9 cellular contexts compared by ENCODE assay signal in the genomic region with DNA sequence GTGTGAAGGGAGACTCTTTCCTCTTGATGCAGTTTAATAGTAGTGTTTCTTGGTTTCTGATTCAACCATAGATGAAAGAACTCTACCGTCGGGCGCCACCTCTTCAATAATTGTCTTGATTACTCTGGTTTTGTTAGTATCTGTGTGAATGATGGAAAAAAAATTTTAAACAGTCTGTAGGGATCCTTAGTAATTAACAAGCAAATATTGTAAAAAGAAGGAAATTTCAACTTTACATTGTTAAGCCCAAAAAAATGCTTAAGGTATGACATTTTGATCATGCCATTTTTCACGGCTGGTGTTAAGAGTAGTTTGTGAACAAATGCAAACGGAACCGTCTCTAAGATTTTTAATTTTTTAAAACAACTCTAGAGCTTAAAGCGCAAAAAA. TPM values are rescaled to one million over a fixed set of nuclear protein-coding genes. Genes with fewer than 3 reads are reported as not detected.
DNase-seq lines count a peak whose midpoint lies in the region; ATAC-seq and TF ChIP-seq lines count a peak whose summit lies in the region.
"Had no signal": no experiment of that assay in that cellular context is flagged by ENCODE, and none has a peak within 500 bp of the region (broad histone marks: within the 10 kb centered on the region; RNA-seq: fewer than 3 reads in every experiment).

No MANE protein-coding gene starts in this region.

- H3K9ac ChIP-seq in smooth muscle cell (ENCODE audit: low read depth), result peak overlapping the region; percentile 59

- H3K27me3 ChIP-seq in hepatocyte (no peaks in the 10 kb centered on the region), smooth muscle cell (ENCODE audit: low read depth) (peaks cover 7% of the 10 kb centered on the region)

- H3K9me2 ChIP-seq in hepatocyte (replicated peaks; ENCODE audit: insufficient read depth), result no peaks in the 10 kb centered on the region

- intact Hi-C loops in activated B cell treated with CpG ODN at 0.5 μM for 24 hours (cut with micrococcal nuclease), result loop anchor here (1.0 to 10.0 kb wide), 4 partner anchors 256 to 871 kb away; partner anchors contain the start of gene TOP2A

- WGBS in hepatocyte (ENCODE audit: low lambda C conversion rate, missing lambda C conversion rate), result 17% methylated on average over 7 of the region's 7 CpGs
- WGBS in smooth muscle cell (ENCODE audit: low lambda C conversion rate), result 25% methylated on average over 7 of the region's 7 CpGs

- peaks cover 33% of the 10 kb centered on the region for H3K36me3 Mint-ChIP-seq in activated B cell treated with CpG ODN at 0.5 μM for 24 hours (ENCODE audit: low read depth)

- peaks cover 8% of the 10 kb centered on the region for H3K9me3 Mint-ChIP-seq in activated B cell treated with CpG ODN at 0.5 μM for 24 hours

- peaks cover 0 to 27% of the 10 kb centered on the region in 2 experiments; a peak in 1 of 3 replicates for H3K36me3 ChIP-seq in HEK293 (ENCODE audit: control insufficient read depth in 2 of 2, insufficient read depth in 1 of 2, low read length in 2 of 2)
- peaks cover 8% of the 10 kb centered on the region for H3K36me3 ChIP-seq in hepatocyte (replicated peaks; ENCODE audit: insufficient read depth, low read depth)
- H3K36me3 ChIP-seq in smooth muscle cell (ENCODE audit: low read depth), result no peaks in the 10 kb centered on the region

- peak overlapping the region; percentile 79 for H3K27ac ChIP-seq in HEK293 (ENCODE audit: extremely low read depth, low read depth, low read length)
- H3K27ac ChIP-seq in hepatocyte, result peak overlapping the region; percentile 94
- H3K27ac ChIP-seq in smooth muscle cell (ENCODE audit: low read depth), result peak overlapping the region; percentile 73

- peaks cover 18% of the 10 kb centered on the region for H3K27me3 Mint-ChIP-seq in activated B cell treated with CpG ODN at 0.5 μM for 24 hours

- DNase-seq in activated B cell treated with CpG ODN at 0.5 μM for 24 hours (no peak), hepatocyte (ENCODE audit: low spot score) (no peak), smooth muscle cell (lab: John Stamatoyannopoulos, UW; ENCODE audit: unreplicated experiment) (no peak), NCI-H2029 treated with DMSO at 0.1 percent for 48 hours (lab: John Stamatoyannopoulos, UW) (no peak)

- H3K9me3 ChIP-seq in HEK293 (ENCODE audit: control insufficient read depth, insufficient read depth, low read depth, low read length) (no peaks in the 10 kb centered on the region), hepatocyte (ENCODE audit: low read depth) (no peaks in the 10 kb centered on the region), smooth muscle cell (replicated peaks; ENCODE audit: low read depth) (no peaks in the 10 kb centered on the region)

- H3K4me3 Mint-ChIP-seq in activated B cell treated with CpG ODN at 0.5 μM for 24 hours, result peak overlapping the region; percentile 87

- POLR2A ChIA-PET in HEK293 (lab: Yijun Ruan, JAX) (interaction anchor here (0.6 to 2.1 kb wide), 10 partner anchors 9 to 1112 kb away, joined by 3 to 14 read pairs (median 4); partner anchors contain the start of genes KRT17 and ODAD4), activated B cell treated with CpG ODN at 0.5 μM for 24 hours (lab: Charles Lee) (interaction anchor here (0.6 to 3.5 kb wide), 16 partner anchors 12 to 871 kb away, joined by 3 to 25 read pairs (median 4); partner anchors contain the start of genes EIF1 and SMARCE1)

- no peak for TF ChIP-seq CTCF in HEK293 (tag by site-specific recombination; IDR thresholded peaks at IDR 0.05)
- no peak for TF ChIP-seq CTCF in activated B cell treated with CpG ODN at 0.5 μM for 24 hours (IDR thresholded peaks at IDR 0.05)
- no peak for TF ChIP-seq CTCF in hepatocyte (IDR thresholded peaks at IDR 0.05; ENCODE audit: poor library complexity)
- TF ChIP-seq CTCF in smooth muscle cell (IDR thresholded peaks at IDR 0.05; ENCODE audit: borderline replicate concordance, insufficient read depth, poor library complexity, severe bottlenecking), result no peak

- ATAC-seq in activated B cell treated with CpG ODN at 0.5 μM for 24 hours (ENCODE audit: low read depth), result no peak
- no peak for ATAC-seq in GM18517 (IDR thresholded peaks at IDR 0.05; ENCODE audit: unreplicated experiment)
- ATAC-seq in HG02981 (IDR thresholded peaks at IDR 0.05; ENCODE audit: unreplicated experiment), result no peak
- ATAC-seq in GM19328 (IDR thresholded peaks at IDR 0.05; ENCODE audit: unreplicated experiment), result no peak

- peaks cover 2% of the 10 kb centered on the region; the same call in 1 of the 2 replicates for H3K4me1 ChIP-seq in HEK293 (ENCODE audit: control insufficient read depth, insufficient read depth, low read length)
- H3K4me1 ChIP-seq in hepatocyte (ENCODE audit: insufficient read depth), result peaks cover 17% of the 10 kb centered on the region
- peaks cover 13% of the 10 kb centered on the region for H3K4me1 ChIP-seq in smooth muscle cell (ENCODE audit: low read depth)

- peak overlapping the region; percentile 57 for H2AFZ ChIP-seq in hepatocyte
- peak overlapping the region; percentile 0 for H2AFZ ChIP-seq in smooth muscle cell (ENCODE audit: low read depth)

- peaks cover 31% of the 10 kb centered on the region for H3K79me2 ChIP-seq in hepatocyte
- no peaks in the 10 kb centered on the region for H3K79me2 ChIP-seq in smooth muscle cell (ENCODE audit: low read depth)

- H4K20me1 ChIP-seq in hepatocyte (ENCODE audit: insufficient read depth, poor library complexity, severe bottlenecking) (no peaks in the 10 kb centered on the region), smooth muscle cell (ENCODE audit: low read depth) (no peaks in the 10 kb centered on the region)

- peaks cover 10% of the 10 kb centered on the region for H3K4me1 Mint-ChIP-seq in activated B cell treated with CpG ODN at 0.5 μM for 24 hours

- peaks cover 8% of the 10 kb centered on the region for H3F3A ChIP-seq in smooth muscle cell (ENCODE audit: low read depth)

- H3K4me2 ChIP-seq in hepatocyte, result peak overlapping the region; percentile 80
- peak overlapping the region; percentile 96 for H3K4me2 ChIP-seq in smooth muscle cell

- peak overlapping the region; percentile 79 for H3K4me3 ChIP-seq in HEK293 (ENCODE audit: low read depth, low read length)
- H3K4me3 ChIP-seq in hepatocyte, result peak overlapping the region; percentile 71
- peak overlapping the region; percentile 70 for H3K4me3 ChIP-seq in smooth muscle cell

- peak overlapping the region; percentile 83 for H3K27ac Mint-ChIP-seq in activated B cell treated with CpG ODN at 0.5 μM for 24 hours

- CTCF ChIA-PET in HEK293 (lab: Yijun Ruan, JAX), result interaction anchor here (0.6 to 1.8 kb wide), 7 partner anchors 15 to 845 kb away, joined by 3 to 12 read pairs (median 6); no protein-coding TSS in a partner anchor
- CTCF ChIA-PET in activated B cell treated with CpG ODN at 0.5 μM for 24 hours (lab: Charles Lee), result interaction anchor here (0.9 to 1.5 kb wide), 6 partner anchors 14 to 850 kb away, joined by 3 to 5 read pairs (median 4); no protein-coding TSS in a partner anchor

TF ChIP-seq in HEK293, 187 proteins besides CTCF, POLR2A, EP300 and RAD21 (continues in another document):
- TF ChIP-seq ZNF558 (tag by site-specific recombination; IDR thresholded peaks at IDR 0.05), result no peak

RNA-seq across cellular contexts. Expression of gene KRT10, which starts 4.1 kb away (rescaled TPM):
- total RNA-seq in activated B cell treated with CpG ODN at 0.5 μM for 24 hours, result 40.7 and 46.7 TPM in 2 replicates
- 29.4 and 39.7 TPM in 2 replicates for total RNA-seq in hepatocyte
- 153 and 165 TPM in 2 replicates for polyA plus RNA-seq in hepatocyte
- 29.0 and 48.0 TPM in 2 replicates for total RNA-seq in smooth muscle cell
- 186 and 189 TPM in 2 replicates for polyA plus RNA-seq in smooth muscle cell

RNA-seq across cellular contexts. Expression of gene KRT28, which starts 18.6 kb away (rescaled TPM):
- total RNA-seq in activated B cell treated with CpG ODN at 0.5 μM for 24 hours (not detected in 2 replicates), hepatocyte (not detected in 2 replicates), smooth muscle cell (not detected in 2 replicates)
- polyA plus RNA-seq in hepatocyte (not detected in 2 replicates), smooth muscle cell (not detected in 2 replicates)
- total RNA-seq: RPMI7951 had no signal

RNA-seq across cellular contexts. Expression of gene KRT27, which starts 36.0 kb away (rescaled TPM):
- not detected in 2 replicates for total RNA-seq in activated B cell treated with CpG ODN at 0.5 μM for 24 hours
- total RNA-seq in hepatocyte, result not detected in 2 replicates
- polyA plus RNA-seq in hepatocyte, result not detected in 2 replicates
- 1.1 TPM in 1 of 2 replicates, not detected in the other for total RNA-seq in smooth muscle cell
- 0.32 and 0.54 TPM in 2 replicates for polyA plus RNA-seq in smooth muscle cell
- total RNA-seq: RPMI7951 had no signal

RNA-seq across cellular contexts. Expression of gene KRT26, which starts 46.3 kb away (rescaled TPM):
- total RNA-seq in activated B cell treated with CpG ODN at 0.5 μM for 24 hours, result not detected in 2 replicates
- total RNA-seq in hepatocyte, result not detected in 2 replicates
- polyA plus RNA-seq in hepatocyte, result not detected in 2 replicates
- not detected in 2 replicates for total RNA-seq in smooth muscle cell
- polyA plus RNA-seq in smooth muscle cell, result not detected in 2 replicates
- total RNA-seq: RPMI7951 had no signal

RNA-seq across cellular contexts. Expression of gene KRT12, which starts 48.7 kb away (rescaled TPM):
- total RNA-seq in activated B cell treated with CpG ODN at 0.5 μM for 24 hours (not detected in 2 replicates), hepatocyte (not detected in 2 replicates), smooth muscle cell (not detected in 2 replicates)
- polyA plus RNA-seq in hepatocyte (not detected in 2 replicates), smooth muscle cell (not detected in 2 replicates)
- total RNA-seq: RPMI7951 had no signal
